Comparison of ENCODE assay signal across 1 cellular context in genomic region chr6:113356139-113356538, GRCh38.
TF ChIP-seq lines count a peak whose summit lies in the region.

No MANE protein-coding gene starts in this region.

TF ChIP-seq in HepG2, 621 proteins besides CTCF, POLR2A, EP300 and RAD21 (continued from another document and continues in another):
- TF ChIP-seq NFAT5 (CRISPR knock-in tag; IDR thresholded peaks at IDR 0.05): no peak
- no peak for TF ChIP-seq ZNF329 (CRISPR knock-in tag; IDR thresholded peaks at IDR 0.05; ENCODE audit: low read depth)
- no peak for TF ChIP-seq ZNF143 (CRISPR knock-in tag; IDR thresholded peaks at IDR 0.05)
- no peak for TF ChIP-seq HES4 (CRISPR knock-in tag; IDR thresholded peaks at IDR 0.05; ENCODE audit: borderline replicate concordance)
- TF ChIP-seq RBM39 (IDR thresholded peaks at IDR 0.05; ENCODE audit: low read depth, low read length, poor library complexity, severe bottlenecking): no peak
- no peak for TF ChIP-seq ZNF75D (CRISPR knock-in tag; IDR thresholded peaks at IDR 0.05; ENCODE audit: borderline replicate concordance)
- TF ChIP-seq TCF12 (IDR thresholded peaks at IDR 0.05): no peak
- TF ChIP-seq TCF12 (CRISPR knock-in tag; IDR thresholded peaks at IDR 0.05): no peak
- no peak for TF ChIP-seq TRIM22 (IDR thresholded peaks at IDR 0.05)
- TF ChIP-seq RAD51 (IDR thresholded peaks at IDR 0.05; ENCODE audit: borderline replicate concordance): no peak
- TF ChIP-seq SATB2 (CRISPR knock-in tag; IDR thresholded peaks at IDR 0.05): no peak
- no peak for TF ChIP-seq E2F1 (CRISPR knock-in tag; IDR thresholded peaks at IDR 0.05)
- no peak for TF ChIP-seq ZNF232 (CRISPR knock-in tag; IDR thresholded peaks at IDR 0.05; ENCODE audit: borderline replicate concordance)
- TF ChIP-seq TCF7 (IDR thresholded peaks at IDR 0.05; ENCODE audit: low read depth): peak; percentile 34; the same call in 1 of the 2 replicates
- no peak for TF ChIP-seq ZNF674 (CRISPR knock-in tag; IDR thresholded peaks at IDR 0.05; ENCODE audit: low read depth)
- TF ChIP-seq ZNF12 (CRISPR knock-in tag; IDR thresholded peaks at IDR 0.05): no peak
- TF ChIP-seq SP140L (CRISPR knock-in tag; IDR thresholded peaks at IDR 0.05; ENCODE audit: borderline replicate concordance): no peak
- TF ChIP-seq THAP7 (CRISPR knock-in tag; IDR thresholded peaks at IDR 0.05): no peak
- no peak for TF ChIP-seq ZNF354B (CRISPR knock-in tag; IDR thresholded peaks at IDR 0.05)
- peak; percentile 71 for TF ChIP-seq MED1 (CRISPR knock-in tag; IDR thresholded peaks at IDR 0.05)
- no peak for TF ChIP-seq YY1 (IDR thresholded peaks at IDR 0.05; ENCODE audit: insufficient read depth, insufficient replicate concordance, low read depth, low read length)
- TF ChIP-seq ZNF235 (CRISPR knock-in tag; IDR thresholded peaks at IDR 0.05; ENCODE audit: borderline replicate concordance): no peak
- TF ChIP-seq TRAFD1 (CRISPR knock-in tag; IDR thresholded peaks at IDR 0.05; ENCODE audit: borderline replicate concordance): no peak
- no peak for TF ChIP-seq ELF3 (CRISPR knock-in tag; IDR thresholded peaks at IDR 0.05)
- no peak for TF ChIP-seq ZNF776 (CRISPR knock-in tag; IDR thresholded peaks at IDR 0.05)
- no peak for TF ChIP-seq TP53 (CRISPR knock-in tag; conservative IDR thresholded peaks at IDR 0.05)
- no peak for TF ChIP-seq YEATS2 (CRISPR knock-in tag; IDR thresholded peaks at IDR 0.05; ENCODE audit: borderline replicate concordance)
- no peak for TF ChIP-seq KDM2A (CRISPR knock-in tag; IDR thresholded peaks at IDR 0.05; ENCODE audit: borderline replicate concordance, low read depth)
- TF ChIP-seq ZBTB20 (CRISPR knock-in tag; IDR thresholded peaks at IDR 0.05; ENCODE audit: borderline replicate concordance, low read depth): no peak
- 0 out of 2 replicates have a peak, but pooled peaks have one; percentile 44 for TF ChIP-seq PPARG (CRISPR knock-in tag; conservative IDR thresholded peaks at IDR 0.05)
- TF ChIP-seq SMC3 (IDR thresholded peaks at IDR 0.05; ENCODE audit: low read length): no peak
- TF ChIP-seq MTF2 (CRISPR knock-in tag; IDR thresholded peaks at IDR 0.05; ENCODE audit: borderline replicate concordance): no peak
- TF ChIP-seq FOXK1 (CRISPR knock-in tag; IDR thresholded peaks at IDR 0.05; ENCODE audit: borderline replicate concordance, low read depth): peak; percentile 42; the same call in 1 of the 2 replicates
- TF ChIP-seq ARNTL (CRISPR knock-in tag; IDR thresholded peaks at IDR 0.05): no peak
- TF ChIP-seq ZMYM2 (CRISPR knock-in tag; IDR thresholded peaks at IDR 0.05): no peak
- TF ChIP-seq ZBTB43 (CRISPR knock-in tag; conservative IDR thresholded peaks at IDR 0.05): no peak
- TF ChIP-seq ZFP62 (CRISPR knock-in tag; IDR thresholded peaks at IDR 0.05): no peak
- no peak for TF ChIP-seq ZBTB40 (IDR thresholded peaks at IDR 0.05)
- no peak for TF ChIP-seq ZBTB40 (CRISPR knock-in tag; IDR thresholded peaks at IDR 0.05)
- TF ChIP-seq BATF2 (CRISPR knock-in tag; IDR thresholded peaks at IDR 0.05): no peak
- TF ChIP-seq ZNF430 (CRISPR knock-in tag; IDR thresholded peaks at IDR 0.05): no peak
